13 cellular contexts compared by ENCODE assay signal in the genomic region with DNA sequence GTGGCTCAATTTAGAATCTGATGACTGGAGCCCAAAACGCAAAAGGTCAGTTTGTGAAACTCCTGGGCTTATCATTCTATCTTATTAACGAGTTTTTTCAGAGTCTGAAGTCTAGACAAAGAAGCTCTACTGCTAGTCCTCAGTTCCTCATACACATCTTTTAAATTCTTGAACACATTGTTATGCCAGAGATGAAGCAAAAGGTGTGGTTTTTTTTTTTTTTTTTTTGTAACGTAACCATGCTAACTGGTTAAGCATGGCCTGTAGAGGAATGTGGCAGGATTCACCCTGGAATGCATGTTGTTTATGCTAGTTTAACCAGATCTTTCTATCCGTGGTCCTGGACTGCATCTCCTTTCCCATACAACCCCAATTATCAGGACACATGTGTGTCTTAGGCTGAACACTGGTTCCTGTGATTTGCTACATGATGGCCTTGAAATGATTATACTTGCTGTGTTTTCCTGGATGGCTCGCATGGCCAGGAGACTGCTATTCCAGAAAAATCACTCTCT.
"Had no signal": no experiment of that assay in that cellular context is flagged by ENCODE, and none has a peak within 500 bp of the region (broad histone marks: within the 10 kb centered on the region; RNA-seq: fewer than 3 reads in every experiment).

No MANE protein-coding gene starts in this region.

- H3K27ac ChIP-seq: cardiac muscle cell, esophagus muscularis mucosa, parathyroid adenoma, skin epidermis, stomach, thoracic aorta had no signal

- H3K9ac ChIP-seq: parathyroid adenoma had no signal

- H3K4me3 Mint-ChIP-seq: activated CD4-positive, alpha-beta memory T cell treated with anti-CD3 and anti-CD28 coated beads for 36 hours had no signal

- H3K27me3 ChIP-seq: cardiac muscle cell, esophagus muscularis mucosa, stomach had no signal

- H2AFZ ChIP-seq: parathyroid adenoma had no signal

- H3K36me3 ChIP-seq: cardiac muscle cell, esophagus muscularis mucosa, stomach, thoracic aorta had no signal

- H3K9me3 ChIP-seq: esophagus muscularis mucosa, stomach, thoracic aorta had no signal

- H3K36me3 Mint-ChIP-seq: activated CD4-positive, alpha-beta memory T cell treated with anti-CD3 and anti-CD28 coated beads for 36 hours had no signal

- H3K9me3 Mint-ChIP-seq: activated CD4-positive, alpha-beta memory T cell treated with anti-CD3 and anti-CD28 coated beads for 36 hours had no signal

- DNase-seq: activated CD4-positive, alpha-beta memory T cell treated with anti-CD3 and anti-CD28 coated beads for 36 hours; activated CD4-positive, CD25-positive, alpha-beta regulatory T cell treated with anti-CD3 and anti-CD28 coated beads, Interleukin-2, amount 50 U/mL, for 72 hours; activated gamma-delta T cell treated with Interleukin-2 at 50 U/mL for 16 hours; activated T-cell treated with anti-CD3 and anti-CD28 coated beads, Interleukin-2, amount 50 U/mL, for 48 hours; foreskin fibroblast; head of caudate nucleus; midbrain; stomach had no signal

- H3K4me1 ChIP-seq: parathyroid adenoma, stomach had no signal

- H3K79me2 ChIP-seq: parathyroid adenoma had no signal

- H3K4me3 ChIP-seq: cardiac muscle cell, esophagus muscularis mucosa, skin epidermis, stomach, thoracic aorta had no signal

- H3K27ac Mint-ChIP-seq: activated CD4-positive, alpha-beta memory T cell treated with anti-CD3 and anti-CD28 coated beads for 36 hours had no signal
